Comparison of ENCODE assay signal across 8 cellular contexts in genomic region chr16:84860383-84860782, GRCh38.
"Had no signal": no experiment of that assay in that cellular context is flagged by ENCODE, and none has a peak within 500 bp of the region (broad histone marks: within the 10 kb centered on the region; RNA-seq: fewer than 3 reads in every experiment).

No MANE protein-coding gene starts in this region.

- H3K4me3 ChIP-seq: GM12878 had no signal

- ATAC-seq: GM12878 had no signal

- DNase-seq: GDM1, GF-D8 had no signal

- FAIRE-seq: G401.6, GM12878, GM12891, GM12892, GM18507, GM19239 had no signal
